ENCODE assay signal across 8 cellular contexts in genomic region chr2:232927041-232927792, GRCh38. TPM values are rescaled to one million over a fixed set of nuclear protein-coding genes. Genes with fewer than 3 reads are reported as not detected.
A peak's percentile ranks its signal among the peaks of the same experiment; 100 is the strongest.
DNase-seq lines count a peak whose midpoint lies in the region; FAIRE-seq and TF ChIP-seq lines count a peak whose summit lies in the region.

No MANE protein-coding gene starts in this region.

- H3K4ac ChIP-seq in H1 (replicated peaks; ENCODE audit: insufficient read length, low read depth, low read length): no peak overlapping the region

- CTCF ChIA-PET in H1 (lab: Charles Lee; ENCODE audit: partially characterized antibody): interaction anchor here (2.2 kb wide), 1 partner anchor 37 kb away, joined by 7 read pairs; no protein-coding TSS in a partner anchor

- H3K27ac Mint-ChIP-seq in CD14-positive monocyte (no peak overlapping the region), neural progenitor cell (no peak overlapping the region)

- H3K9ac ChIP-seq in H1 (replicated peaks in 1 of 4; ENCODE audit: extremely low read depth in 1 of 4, low read depth in 3 of 4, low read length in 3 of 4) (no peak overlapping the region), neural progenitor cell (no peak overlapping the region)

- no peak overlapping the region for H3K23ac ChIP-seq in H1 (ENCODE audit: insufficient read length)

- H3K27me3 Mint-ChIP-seq in CD14-positive monocyte (ENCODE audit: low read depth in 3 of 3) (peaks cover 60 to 84% (median 68%) of the 10 kb centered on the region in 3 donors), neural progenitor cell (ENCODE audit: insufficient read depth, low read depth) (peaks cover 41% of the 10 kb centered on the region)

- no peak overlapping the region for H2AK5ac ChIP-seq in H1 (ENCODE audit: low read depth, low read length)

- peak overlapping the region; percentile 16 to 59 for H3K4me3 Mint-ChIP-seq in CD14-positive monocyte
- H3K4me3 Mint-ChIP-seq in neural progenitor cell: peak overlapping the region; percentile 86

- H2BK20ac ChIP-seq in H1 (ENCODE audit: low read length): no peak overlapping the region

- FAIRE-seq in H1 (lab: Jason Lieb, UNC): no peak

- no peak overlapping the region for H2BK5ac ChIP-seq in H1 (ENCODE audit: low read depth, low read length)

- H3K18ac ChIP-seq in H1 (ENCODE audit: extremely low read depth, low read length): no peak overlapping the region

- H3K79me2 ChIP-seq in H1 (ENCODE audit: control insufficient read depth in 1 of 2, insufficient read depth in 2 of 2, low read length in 2 of 2) (no peaks in the 10 kb centered on the region), neural progenitor cell (ENCODE audit: low read depth) (no peaks in the 10 kb centered on the region)

- H3K27me3 ChIP-seq in H1 (replicated peaks in 1 of 4; ENCODE audit: control insufficient read depth in 3 of 4, extremely low read depth in 1 of 4, insufficient read depth in 3 of 4, low read length in 3 of 4): peaks cover 25 to 53% (median 49%) of the 10 kb centered on the region in 4 experiments
- peaks cover 96% of the 10 kb centered on the region for H3K27me3 ChIP-seq in neural progenitor cell

- 6% methylated on average over 41 of the region's 76 CpGs; no CpG with 5 or more reads in 1 of the 2 experiments for WGBS in H1 (ENCODE audit: extremely low coverage in 1 of 2, insufficient coverage in 1 of 2, insufficient read length in 1 of 2, insufficient replicate concordance in 2 of 2, low coverage in 1 of 2, low lambda C conversion rate in 2 of 2, missing lambda C conversion rate in 1 of 2), 2 experiments

- H4K5ac ChIP-seq in H1 (ENCODE audit: insufficient read length, low read depth, low read length): no peak overlapping the region

- peaks cover 3% of the 10 kb centered on the region for H3K4me1 Mint-ChIP-seq in CD14-positive monocyte
- peaks cover 19% of the 10 kb centered on the region for H3K4me1 Mint-ChIP-seq in neural progenitor cell

- H3K14ac ChIP-seq in H1 (ENCODE audit: insufficient read length): no peak overlapping the region

- POLR2A ChIA-PET in H1 (lab: Charles Lee; ENCODE audit: partially characterized antibody): no interaction called here

- TF ChIP-seq EP300 in H1 (IDR thresholded peaks at IDR 0.05; ENCODE audit: borderline replicate concordance in 1 of 2, low read depth in 2 of 2, low read length in 2 of 2): no peak

- TF ChIP-seq RAD21 in H1 (IDR thresholded peaks at IDR 0.05 in 1 of 2, conservative IDR thresholded peaks at IDR 0.05 in 1 of 2; ENCODE audit: low read depth in 2 of 2, low read length in 2 of 2): no peak

- H4K20me1 ChIP-seq in H1 (replicated peaks in 1 of 2; ENCODE audit: control insufficient read depth in 1 of 2, insufficient read depth in 2 of 2, low read length in 2 of 2): no peaks in the 10 kb centered on the region
- H4K20me1 ChIP-seq in neural progenitor cell (ENCODE audit: low read depth): peaks cover 18% of the 10 kb centered on the region

- no peak overlapping the region for H2BK12ac ChIP-seq in H1 (ENCODE audit: low read depth, low read length)

- H3K9me3 Mint-ChIP-seq in CD14-positive monocyte: peaks cover 0 to 25% (median 15%) of the 10 kb centered on the region in 7 donors
- no peaks in the 10 kb centered on the region for H3K9me3 Mint-ChIP-seq in neural progenitor cell

- no peak overlapping the region for H2BK120ac ChIP-seq in H1 (replicated peaks; ENCODE audit: low read depth, low read length)

- TF ChIP-seq CTCF in CD14-positive monocyte (IDR thresholded peaks at IDR 0.05) (no peak), H1 (IDR thresholded peaks at IDR 0.05; ENCODE audit: control extremely low read depth in 1 of 3, insufficient read depth in 1 of 3, low read depth in 1 of 3, low read length in 3 of 3) (no peak), neural progenitor cell (IDR thresholded peaks at IDR 0.05) (no peak)

- peaks cover 37% of the 10 kb centered on the region for H3F3A ChIP-seq in neural progenitor cell (ENCODE audit: low read depth)

- H3K4me2 ChIP-seq in H1 (ENCODE audit: insufficient read depth in 1 of 2, low read depth in 2 of 2, low read length in 2 of 2) (peak overlapping the region; percentile 74 to 85), neural progenitor cell (peak overlapping the region; percentile 92)

- peak overlapping the region; percentile 23 to 61 (median 29); a peak in 7 of 8 replicates for H3K4me3 ChIP-seq in H1 (ENCODE audit: extremely low read depth in 1 of 4, insufficient read depth in 2 of 4, low read depth in 3 of 4, low read length in 4 of 4)
- peak overlapping the region; percentile 62 for H3K4me3 ChIP-seq in neural progenitor cell

- intact Hi-C loops in CD14-positive monocyte (cut with micrococcal nuclease): no loop called here

- H3K56ac ChIP-seq in H1 (replicated peaks; ENCODE audit: insufficient read length, low read depth, low read length): no peak overlapping the region

- no peak overlapping the region for H2BK15ac ChIP-seq in H1 (ENCODE audit: low read length)

- H3K9me3 ChIP-seq in H1 (ENCODE audit: insufficient read depth in 2 of 2, low read depth in 1 of 2, low read length in 1 of 2) (no peaks in the 10 kb centered on the region), neural progenitor cell (ENCODE audit: low read depth) (peaks cover 3% of the 10 kb centered on the region)

- H3K4me1 ChIP-seq in H1 (replicated peaks in 1 of 4; ENCODE audit: control insufficient read depth in 3 of 4, insufficient read depth in 4 of 4, low read length in 3 of 4): peaks cover 4 to 22% (median 6%) of the 10 kb centered on the region in 4 experiments
- H3K4me1 ChIP-seq in neural progenitor cell: peaks cover 27% of the 10 kb centered on the region

- H2AFZ ChIP-seq in H1 (ENCODE audit: low read length): no peak overlapping the region
- peak overlapping the region; percentile 51 for H2AFZ ChIP-seq in neural progenitor cell (replicated peaks)

- peaks cover 11% of the 10 kb centered on the region; the same call in 1 of the 2 replicates for H3K23me2 ChIP-seq in H1 (ENCODE audit: low read depth, low read length)

- H4K8ac ChIP-seq in H1 (ENCODE audit: extremely low read depth, insufficient read depth, low read length): no peak overlapping the region; the same call in 1 of the 2 replicates

- TF ChIP-seq POLR2A in H1 (IDR thresholded peaks at IDR 0.05; ENCODE audit: control extremely low read depth in 1 of 2, low read depth in 2 of 2, low read length in 2 of 2): no peak

- no peak overlapping the region for H4K91ac ChIP-seq in H1 (replicated peaks; ENCODE audit: insufficient read length, low read length)

- H3K27ac ChIP-seq in H1 (ENCODE audit: low read depth, low read length) (no peak overlapping the region), neural progenitor cell (no peak overlapping the region)

- no peaks in the 10 kb centered on the region for H3K79me1 ChIP-seq in H1 (ENCODE audit: low read depth, low read length)

- no peak for DNase-seq in CD14-positive monocyte (ENCODE audit: low spot score)
- DNase-seq in NCI-H748 treated with DMSO at 0.1 percent for 48 hours (lab: John Stamatoyannopoulos, UW): peak; percentile 6
- peak in 1 of 2 experiments; percentile 59 for DNase-seq in H1 (ENCODE audit: low read depth in 1 of 2, low spot score in 2 of 2)
- peak; percentile 45 for DNase-seq in neural progenitor cell (ENCODE audit: low spot score)
- DNase-seq in NCI-H1417 treated with DMSO at 0.1 percent for 48 hours (lab: John Stamatoyannopoulos, UW): no peak
- DNase-seq in stimulated activated CD4-positive, alpha-beta T cell treated with anti-CD3 and anti-CD28 coated beads, Interleukin-2, amount 100 ng/mL, for 48 hours: no peak
- no peak for DNase-seq in NCI-H510A treated with DMSO at 0.1 percent for 48 hours (lab: John Stamatoyannopoulos, UW)
- DNase-seq in NCI-H345 treated with DMSO at 0.1 percent for 48 hours (lab: John Stamatoyannopoulos, UW; ENCODE audit: unreplicated experiment): no peak

- H3K36me3 ChIP-seq in H1 (ENCODE audit: control insufficient read depth in 2 of 4, insufficient read depth in 4 of 4, low read length in 3 of 4): peaks cover 0 to 6% (median 0%) of the 10 kb centered on the region in 4 experiments; a peak in 1 of 8 replicates
- no peaks in the 10 kb centered on the region for H3K36me3 ChIP-seq in neural progenitor cell

- H3K36me3 Mint-ChIP-seq in CD14-positive monocyte (peaks cover 0 to 2% of the 10 kb centered on the region in 2 donors), neural progenitor cell (no peaks in the 10 kb centered on the region)

TF ChIP-seq in H1, 55 proteins besides CTCF, POLR2A, EP300 and RAD21:
- TF ChIP-seq BCL11A (IDR thresholded peaks at IDR 0.05; ENCODE audit: low read depth in 2 of 2, low read length in 2 of 2): no peak
- TF ChIP-seq GTF2F1 (IDR thresholded peaks at IDR 0.05; ENCODE audit: borderline replicate concordance, low read depth, low read length): no peak
- peak; percentile 48 for TF ChIP-seq KDM4A (IDR thresholded peaks at IDR 0.05; ENCODE audit: low read depth, low read length, severe bottlenecking)
- TF ChIP-seq RNF2 (IDR thresholded peaks at IDR 0.05; ENCODE audit: borderline replicate concordance, low read depth, low read length, missing control alignments, poor library complexity, severe bottlenecking): peak; percentile 72
- peak; percentile 97 for TF ChIP-seq SUZ12 (IDR thresholded peaks at IDR 0.05; ENCODE audit: low read length)
- peak; percentile 96 for TF ChIP-seq EZH2 (IDR thresholded peaks at IDR 0.05; ENCODE audit: low read depth, low read length, severe bottlenecking)
- TF ChIP-seq ZNF274 (IDR thresholded peaks at IDR 0.05; ENCODE audit: borderline replicate concordance, extremely low read depth, low read length): no peak
- TF ChIP-seq E2F6 (IDR thresholded peaks at IDR 0.05): 0 out of 2 replicates have a peak, but pooled peaks have one; percentile 20

RNA-seq across cellular contexts. Expression of gene SNORC, which starts 57.2 kb away (rescaled TPM):
- not detected for polyA plus RNA-seq in CD14-positive monocyte
- total RNA-seq in H1 (2021; fragmentation: NEBNext Ultra II Directional; extraction: Animal tissue kit (Norgen Biotek cat#: 25700)): 1.6 and 2.1 TPM in 2 replicates
- 1.8 and 2.8 TPM in 2 replicates for polyA plus RNA-seq in H1 (2011; rRNA removed)
- 2.0 TPM for polyA plus RNA-seq in H1 (2011; cell fraction: cytosol; rRNA removed)
- polyA plus RNA-seq in H1 (2011; cell fraction: nucleus; rRNA removed): 7.3 TPM
- polyA plus RNA-seq in H1 (2012, experiment 1 of 2): 1.2 to 1.9 TPM (median 1.4 TPM) in 4 replicates
- polyA plus RNA-seq in H1 (2012, experiment 2 of 2): 0.79 TPM
- polyA plus RNA-seq in H1 (2013, experiment 1 of 2): 2.3 TPM
- polyA plus RNA-seq in H1 (2013, experiment 2 of 2): 2.0 TPM
- polyA minus RNA-seq in H1 (2011; rRNA and poly(A)+ RNA removed): 0.13 and 0.24 TPM in 2 replicates
- polyA minus RNA-seq in H1 (2011; cell fraction: cytosol; rRNA and poly(A)+ RNA removed): 3.4 TPM
- polyA minus RNA-seq in H1 (2011; cell fraction: nucleus; rRNA and poly(A)+ RNA removed): 3.2 TPM
- 2.6 TPM in 1 of 2 replicates, not detected in the other for total RNA-seq in neural progenitor cell (ENCODE audit: low replicate concordance)

Comparison
In these comparisons a context has a peak if more than half of its experiments do, and no peak if none do; other contexts are left out.
1. DNase-seq: peak in NCI-H748 treated with DMSO at 0.1 percent for 48 hours (single experiment) and neural progenitor cell (single experiment); none in CD14-positive monocyte (single experiment), NCI-H1417 treated with DMSO at 0.1 percent for 48 hours (single experiment), stimulated activated CD4-positive, alpha-beta T cell treated with anti-CD3 and anti-CD28 coated beads, Interleukin-2, amount 100 ng/mL, for 48 hours (0 of 2), NCI-H510A treated with DMSO at 0.1 percent for 48 hours (single experiment) and NCI-H345 treated with DMSO at 0.1 percent for 48 hours (single experiment).